Comparison of ENCODE assay signal across 13 cellular contexts in genomic region chr9:92378825-92379535, GRCh38. TPM values are rescaled to one million over a fixed set of nuclear protein-coding genes. Genes with fewer than 3 reads are reported as not detected.
DNase-seq lines count a peak whose midpoint lies in the region; ATAC-seq and TF ChIP-seq lines count a peak whose summit lies in the region.
"Had no signal": no experiment of that assay in that cellular context is flagged by ENCODE, and none has a peak within 500 bp of the region (broad histone marks: within the 10 kb centered on the region; RNA-seq: fewer than 3 reads in every experiment).

No MANE protein-coding gene starts in this region.

- peak; percentile 46 for DNase-seq in AG08395 (ENCODE audit: low spot score)
- peak; percentile 14 for DNase-seq in EL
- peak; percentile 15 for DNase-seq in NT2/D1 (ENCODE audit: low read depth, low spot score)
- no peak for DNase-seq in NCI-H1694 treated with DMSO at 0.1 percent for 48 hours (lab: John Stamatoyannopoulos, UW)
- DNase-seq in stimulated activated naive CD8-positive, alpha-beta T cell treated with anti-CD3 and anti-CD28 coated beads, Interleukin-15, Interleukin-2, amounts not matched to agents 100 U/mL and 50 U/mL, for 24 hours, result no peak
- DNase-seq in ascending aorta (ENCODE audit: low spot score in 2 of 2), result no peak
- DNase-seq in occipital lobe (lab: John Stamatoyannopoulos, UW), result no peak
- DNase-seq: activated T-cell treated with anti-CD3 and anti-CD28 coated beads, Interleukin-2, amount 50 U/mL, for 48 hours; MV-4-11 had no signal

- peaks cover 3% of the 10 kb centered on the region for H3K4me1 ChIP-seq in NT2/D1 (ENCODE audit: insufficient read depth, insufficient read length)
- peaks cover 0 to 2% of the 10 kb centered on the region in 2 donors for H3K4me1 ChIP-seq in ascending aorta
- H3K4me1 ChIP-seq: BLaER1 treated with 17β-estradiol and CSF1 and Interleukin-3, amounts not matched to agents 10 nM and 100 nM; parathyroid adenoma had no signal

- H3K4me3 ChIP-seq in NT2/D1 (ENCODE audit: insufficient read length, low read depth) (no peak overlapping the region), ascending aorta (no peak overlapping the region)
- H3K4me3 ChIP-seq: BLaER1 treated with 17β-estradiol and CSF1 and Interleukin-3, amounts not matched to agents 10 nM and 100 nM; GM12878 had no signal

- no peak for TF ChIP-seq CTCF in ascending aorta (IDR thresholded peaks at IDR 0.05)

- H3K27me3 ChIP-seq in NT2/D1 (ENCODE audit: insufficient read depth, insufficient read length) (no peaks in the 10 kb centered on the region), ascending aorta (no peaks in the 10 kb centered on the region)
- H3K27me3 ChIP-seq: BLaER1 treated with 17β-estradiol and CSF1 and Interleukin-3, amounts not matched to agents 10 nM and 100 nM had no signal

- no peak overlapping the region for H3K9ac ChIP-seq in NT2/D1 (ENCODE audit: insufficient read length, low read depth)
- H3K9ac ChIP-seq: BLaER1 treated with 17β-estradiol and CSF1 and Interleukin-3, amounts not matched to agents 10 nM and 100 nM; parathyroid adenoma had no signal

- intact Hi-C loops in ascending aorta (cut with DNase I), result no loop called here

- peak; percentile 35 for ATAC-seq in esophagus mucosa
- no peak for ATAC-seq in stimulated activated naive CD8-positive, alpha-beta T cell treated with anti-CD3 and anti-CD28 coated beads, Interleukin-15, Interleukin-2, amounts not matched to agents 100 U/mL and 50 U/mL, for 24 hours
- ATAC-seq: GM12878 had no signal

- H3K27ac ChIP-seq in ascending aorta, result no peak overlapping the region
- H3K27ac ChIP-seq: BLaER1 treated with 17β-estradiol and CSF1 and Interleukin-3, amounts not matched to agents 10 nM and 100 nM; parathyroid adenoma had no signal

- no peaks in the 10 kb centered on the region for H3K36me3 ChIP-seq in NT2/D1 (ENCODE audit: insufficient read depth, insufficient read length, low read length)
- H3K36me3 ChIP-seq in ascending aorta, result no peaks in the 10 kb centered on the region

- H3K9me3 ChIP-seq in NT2/D1 (ENCODE audit: insufficient read depth, low read length) (no peaks in the 10 kb centered on the region), ascending aorta (peaks cover 0 to under 1% of the 10 kb centered on the region in 2 donors)

RNA-seq across cellular contexts. Expression of gene OGN, which starts 25.4 kb away (rescaled TPM):
- total RNA-seq in esophagus mucosa, result 0.68 TPM
- 156 TPM for total RNA-seq in ascending aorta
- 15.1 TPM for total RNA-seq in occipital lobe

RNA-seq across cellular contexts. Expression of gene OMD, which starts 45.3 kb away (rescaled TPM):
- 0.40 TPM for total RNA-seq in esophagus mucosa
- total RNA-seq in ascending aorta, result 36.2 TPM
- total RNA-seq in occipital lobe, result 2.5 TPM
- total RNA-seq: GM12878 had no signal

RNA-seq across cellular contexts. Expression of gene CENPP, which starts 53.2 kb away (rescaled TPM):
- 8.2 TPM for total RNA-seq in esophagus mucosa
- total RNA-seq in ascending aorta, result 0.43 TPM
- total RNA-seq in occipital lobe, result 8.6 TPM

RNA-seq across cellular contexts. Expression of gene NOL8, which starts 53.8 kb away (rescaled TPM):
- 20.8 TPM for total RNA-seq in esophagus mucosa
- total RNA-seq in ascending aorta, result 11.5 TPM
- total RNA-seq in occipital lobe, result 18.2 TPM

Comparison
In these comparisons a context has a peak if more than half of its experiments do, and no peak if none do; other contexts are left out.
1. DNase-seq: peak in AG08395 (single experiment), EL (single experiment) and NT2/D1 (single experiment); none in NCI-H1694 treated with DMSO at 0.1 percent for 48 hours (single experiment), stimulated activated naive CD8-positive, alpha-beta T cell treated with anti-CD3 and anti-CD28 coated beads, Interleukin-15, Interleukin-2, amounts not matched to agents 100 U/mL and 50 U/mL, for 24 hours (single experiment), ascending aorta (0 of 2) and occipital lobe (single experiment).
2. RNA of gene OMD, which starts 45.3 kb away (total RNA-seq): 36.2 TPM in ascending aorta (single experiment); 2.5 TPM in occipital lobe (single experiment) and 0.40 TPM in esophagus mucosa (single experiment); every median in the first group is over 10 times any median in the second.